In the genomic region with DNA sequence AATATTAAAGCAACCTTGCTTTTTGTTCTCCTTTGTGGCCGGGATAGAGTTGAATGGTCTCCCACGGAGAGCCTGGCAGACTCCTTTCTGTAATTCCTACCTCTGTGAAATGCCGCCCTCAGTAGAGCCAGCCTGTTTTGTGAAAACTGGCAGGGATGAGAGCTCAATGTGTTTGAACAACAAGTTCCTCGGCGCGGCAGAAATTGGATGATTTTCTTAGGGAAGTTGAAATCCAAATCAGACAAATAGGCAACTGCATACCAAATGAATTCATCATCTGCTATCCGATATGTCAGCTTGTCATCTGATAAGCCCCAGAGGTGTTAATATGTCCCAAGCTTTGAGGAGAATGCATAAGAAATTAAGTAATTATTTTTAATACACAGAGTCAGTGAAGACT, we compare ENCODE assay signal across 11 cellular contexts.
DNase-seq lines count a peak whose midpoint lies in the region; TF ChIP-seq lines count a peak whose summit lies in the region.
"Had no signal": no experiment of that assay in that cellular context is flagged by ENCODE, and none has a peak within 500 bp of the region (broad histone marks: within the 10 kb centered on the region; RNA-seq: fewer than 3 reads in every experiment).

No MANE protein-coding gene starts in this region.

- H3K27me3 ChIP-seq in dorsolateral prefrontal cortex, result no peaks in the 10 kb centered on the region
- no peaks in the 10 kb centered on the region for H3K27me3 ChIP-seq in esophagus squamous epithelium

- H3K9me3 ChIP-seq in esophagus squamous epithelium, result no peaks in the 10 kb centered on the region

- H3K4me1 Mint-ChIP-seq in HFFc6 (ENCODE audit: low read depth), result peaks cover 13% of the 10 kb centered on the region; the same call in 1 of the 2 replicates
- H3K4me1 Mint-ChIP-seq: activated naive CD8-positive, alpha-beta T cell treated with anti-CD3 and anti-CD28 coated beads for 36 hours had no signal

- no peaks in the 10 kb centered on the region for H3K36me3 Mint-ChIP-seq in HFFc6 (ENCODE audit: low read depth)
- H3K36me3 Mint-ChIP-seq: activated naive CD8-positive, alpha-beta T cell treated with anti-CD3 and anti-CD28 coated beads for 36 hours had no signal

- no peak for TF ChIP-seq POLR2A in esophagus squamous epithelium (IDR thresholded peaks at IDR 0.05)

- TF ChIP-seq CTCF in HFFc6 (IDR thresholded peaks at IDR 0.05) (no peak), dorsolateral prefrontal cortex (IDR thresholded peaks at IDR 0.05 in 54 of 56, conservative IDR thresholded peaks at IDR 0.05 in 2 of 56; ENCODE audit: low read depth in 1 of 56, partially characterized antibody in 56 of 56) (no peak), esophagus squamous epithelium (IDR thresholded peaks at IDR 0.05) (no peak)

- H3K4me3 ChIP-seq in dorsolateral prefrontal cortex (peak overlapping the region in 2 of 59 donors; percentile 2 to 31), esophagus squamous epithelium (no peak overlapping the region)
- H3K4me3 ChIP-seq: GM12878 had no signal

- no peak for DNase-seq in HFFc6
- peak; percentile 73 for DNase-seq in NCI-H2171 treated with DMSO at 0.1 percent for 48 hours (lab: John Stamatoyannopoulos, UW)
- DNase-seq in dorsolateral prefrontal cortex, result peak in 8 of 10 donors; percentile 26 to 80 (median 58)
- peak; percentile 36 for DNase-seq in pons (ENCODE audit: low spot score)
- DNase-seq in esophagus squamous epithelium (lab: John Stamatoyannopoulos, UW), result no peak
- no peak for DNase-seq in dermis blood vessel endothelial cell
- DNase-seq in GM19238 (ENCODE audit: insufficient read length, low spot score), result no peak
- DNase-seq: activated CD8-positive, alpha-beta T cell treated with anti-CD3 and anti-CD28 coated beads, Interleukin-2, amount 10 ng/mL, durations not matched to agents 7 days and 5 days; activated naive CD8-positive, alpha-beta T cell treated with anti-CD3 and anti-CD28 coated beads for 36 hours; naive B cell had no signal

- H3K27ac ChIP-seq in dorsolateral prefrontal cortex, result peak overlapping the region in 49 of 59 donors; percentile 4 to 86 (median 63)
- peak overlapping the region in 2 of 4 donors; percentile 12 to 42 for H3K27ac ChIP-seq in esophagus squamous epithelium

- H3K4me3 Mint-ChIP-seq in HFFc6, result peak overlapping the region; percentile 22; the same call in 1 of the 2 replicates
- H3K4me3 Mint-ChIP-seq: activated CD8-positive, alpha-beta T cell treated with anti-CD3 and anti-CD28 coated beads, Interleukin-2, amount 10 ng/mL, durations not matched to agents 7 days and 5 days; activated naive CD8-positive, alpha-beta T cell treated with anti-CD3 and anti-CD28 coated beads for 36 hours; naive B cell had no signal

- H3K36me3 ChIP-seq in esophagus squamous epithelium, result no peaks in the 10 kb centered on the region

- intact Hi-C loops in dorsolateral prefrontal cortex (cut with DNase I) (no loop called here), esophagus squamous epithelium (cut with DNase I) (no loop called here)

- H3K27me3 Mint-ChIP-seq in HFFc6 (ENCODE audit: insufficient read depth), result peaks cover 28% of the 10 kb centered on the region
- H3K27me3 Mint-ChIP-seq: activated naive CD8-positive, alpha-beta T cell treated with anti-CD3 and anti-CD28 coated beads for 36 hours; naive B cell had no signal

- no peak overlapping the region for H3K27ac Mint-ChIP-seq in HFFc6
- H3K27ac Mint-ChIP-seq: activated CD8-positive, alpha-beta T cell treated with anti-CD3 and anti-CD28 coated beads, Interleukin-2, amount 10 ng/mL, durations not matched to agents 7 days and 5 days; activated naive CD8-positive, alpha-beta T cell treated with anti-CD3 and anti-CD28 coated beads for 36 hours had no signal

- peaks cover 0 to 10% (median 0%) of the 10 kb centered on the region in 3 donors for H3K4me1 ChIP-seq in esophagus squamous epithelium

- WGBS in esophagus squamous epithelium, 2 donors, result 39 to 52% methylated on average over 3 to 6 of the region's 7 CpGs

- H3K9me3 Mint-ChIP-seq in HFFc6, result no peaks in the 10 kb centered on the region
- H3K9me3 Mint-ChIP-seq: activated naive CD8-positive, alpha-beta T cell treated with anti-CD3 and anti-CD28 coated beads for 36 hours; naive B cell had no signal

Comparison
In these comparisons a context has a peak if more than half of its experiments do, and no peak if none do; other contexts are left out.
1. DNase-seq: peak in NCI-H2171 treated with DMSO at 0.1 percent for 48 hours (single experiment), dorsolateral prefrontal cortex (8 of 10) and pons (single experiment); none in HFFc6 (single experiment), esophagus squamous epithelium (single experiment), dermis blood vessel endothelial cell (single experiment) and GM19238 (single experiment).